ENCODE assay signal across 8 cellular contexts in genomic region chr11:86978756-86979608, GRCh38. TPM values are rescaled to one million over a fixed set of nuclear protein-coding genes. Genes with fewer than 3 reads are reported as not detected.
DNase-seq lines count a peak whose midpoint lies in the region; ATAC-seq and TF ChIP-seq lines count a peak whose summit lies in the region.

No MANE protein-coding gene starts in this region.

- no peaks in the 10 kb centered on the region for H3K36me3 ChIP-seq in left ventricle myocardium inferior

- H3K27me3 ChIP-seq in left ventricle myocardium inferior (ENCODE audit: low read depth), result no peaks in the 10 kb centered on the region

- H3K4me3 ChIP-seq in left ventricle myocardium inferior, result no peak overlapping the region

- no peak overlapping the region for H3K27ac Mint-ChIP-seq in type B pancreatic cell

- no peaks in the 10 kb centered on the region for H3K36me3 Mint-ChIP-seq in type B pancreatic cell

- no peaks in the 10 kb centered on the region for H3K27me3 Mint-ChIP-seq in type B pancreatic cell

- peaks cover 5% of the 10 kb centered on the region for H3K9me3 ChIP-seq in left ventricle myocardium inferior (replicated peaks)

- ATAC-seq in GM18498 (IDR thresholded peaks at IDR 0.05; ENCODE audit: unreplicated experiment), result peak; percentile 78

- no peaks in the 10 kb centered on the region for H3K9me3 Mint-ChIP-seq in type B pancreatic cell

- intact Hi-C loops in left ventricle myocardium inferior (cut with micrococcal nuclease), result no loop called here

- H3K27ac ChIP-seq in VCaP (no peak overlapping the region), left ventricle myocardium inferior (replicated peaks) (peak overlapping the region; percentile 71)

- peaks cover 59% of the 10 kb centered on the region for H3K4me1 ChIP-seq in left ventricle myocardium inferior

- TF ChIP-seq CTCF in VCaP (conservative IDR thresholded peaks at IDR 0.05), result peak; percentile 90
- peak; percentile 58 for TF ChIP-seq CTCF in left ventricle myocardium inferior (IDR thresholded peaks at IDR 0.05; ENCODE audit: borderline replicate concordance)
- peak; percentile 74 for TF ChIP-seq CTCF in type B pancreatic cell (conservative IDR thresholded peaks at IDR 0.05)

- DNase-seq in AML-193 (lab: John Stamatoyannopoulos, UW) (peak; percentile 46 to 48), HT-29 (ENCODE audit: low spot score) (peak; percentile 61), left ventricle myocardium inferior (no peak), type B pancreatic cell (ENCODE audit: extremely low spot score, unreplicated experiment) (no peak), NCI-H1048 (lab: John Stamatoyannopoulos, UW) (no peak)
- DNase-seq in activated CD4-positive, alpha-beta T cell treated with anti-CD3 and anti-CD28 coated beads, Interleukin-2, amount 50 U/mL, for 4 hours, result no peak

- no peak overlapping the region for H3K4me3 Mint-ChIP-seq in type B pancreatic cell

- peaks cover 4% of the 10 kb centered on the region for H3K4me1 Mint-ChIP-seq in type B pancreatic cell (ENCODE audit: unreplicated experiment)

RNA-seq across cellular contexts. Expression of gene FZD4, which starts 23.8 kb away (rescaled TPM):
- 1.1 and 1.6 TPM in 2 replicates for total RNA-seq in HT-29 (2014; rRNA removed; shearing (Covaris generic))
- total RNA-seq in left ventricle myocardium inferior (26.5 TPM), type B pancreatic cell (ENCODE audit: low replicate concordance) (6.4 and 11.9 TPM in 2 replicates)

RNA-seq across cellular contexts. Expression of gene TMEM135, which starts 58.8 kb away (rescaled TPM):
- 9.0 and 9.9 TPM in 2 replicates for total RNA-seq in HT-29 (2014; rRNA removed; shearing (Covaris generic))
- total RNA-seq in left ventricle myocardium inferior (16.4 TPM), type B pancreatic cell (ENCODE audit: low replicate concordance) (33.9 and 46.4 TPM in 2 replicates)

Comparison
In these comparisons a context has a peak if more than half of its experiments do, and no peak if none do; other contexts are left out.
1. DNase-seq: peak in AML-193 (2 of 2) and HT-29 (single experiment); none in left ventricle myocardium inferior (single experiment), type B pancreatic cell (single experiment), NCI-H1048 (single experiment) and activated CD4-positive, alpha-beta T cell treated with anti-CD3 and anti-CD28 coated beads, Interleukin-2, amount 50 U/mL, for 4 hours (0 of 2).
2. Peak in every context shown above with its lines, with median percentiles within 50 percentile points of each other: CTCF ChIP-seq.